Comparison of ENCODE assay signal across 16 cellular contexts in the genomic region with DNA sequence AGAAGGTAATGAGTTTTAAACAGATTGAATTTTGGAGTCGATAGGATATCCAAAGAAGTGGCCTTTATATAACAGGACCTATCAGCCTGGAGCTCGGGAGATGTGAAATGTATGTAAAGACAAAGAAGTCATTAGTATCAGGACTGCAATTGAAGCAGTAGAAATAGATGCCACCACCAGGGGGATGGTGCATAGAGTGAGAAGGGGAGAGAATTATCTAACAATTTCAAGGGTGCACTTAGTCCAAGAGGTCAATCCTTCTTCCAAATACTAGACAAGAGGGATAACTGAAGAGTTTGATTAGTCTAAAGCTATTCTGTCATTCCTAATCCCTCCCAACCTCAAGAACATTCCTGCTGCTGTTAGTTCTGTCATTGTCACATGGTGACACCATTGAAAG.
DNase-seq lines count a peak whose midpoint lies in the region; ATAC-seq and TF ChIP-seq lines count a peak whose summit lies in the region.
"Had no signal": no experiment of that assay in that cellular context is flagged by ENCODE, and none has a peak within 500 bp of the region (broad histone marks: within the 10 kb centered on the region; RNA-seq: fewer than 3 reads in every experiment).

No MANE protein-coding gene starts in this region.

- H2AFZ ChIP-seq in OCI-LY7 (ENCODE audit: low read length), result no peak overlapping the region

- peak; percentile 17; the same call in 1 of the 2 replicates for TF ChIP-seq CTCF in AG04450 (IDR thresholded peaks at IDR 0.05; ENCODE audit: low read depth, low read length)
- TF ChIP-seq CTCF in GM12874 (IDR thresholded peaks at IDR 0.05; ENCODE audit: insufficient read depth, low read depth, low read length), result peak; percentile 23; the same call in 1 of the 2 replicates
- TF ChIP-seq CTCF in OCI-LY7 (conservative IDR thresholded peaks at IDR 0.05; ENCODE audit: low read length), result no peak; the same call in 1 of the 2 replicates
- TF ChIP-seq CTCF in foreskin keratinocyte (conservative IDR thresholded peaks at IDR 0.05), result peak; percentile 33
- no peak for TF ChIP-seq CTCF in vagina (IDR thresholded peaks at IDR 0.05)
- TF ChIP-seq CTCF in CD4-positive, alpha-beta T cell (IDR thresholded peaks at IDR 0.05), result no peak

- H3K9me3 ChIP-seq in AG04450 (ENCODE audit: control insufficient read depth, insufficient read depth, low read length) (no peaks in the 10 kb centered on the region), OCI-LY7 (ENCODE audit: low read length) (no peaks in the 10 kb centered on the region), vagina (no peaks in the 10 kb centered on the region)
- H3K9me3 ChIP-seq in CD4-positive, alpha-beta T cell (ENCODE audit: control insufficient read depth, low read length), result no peaks in the 10 kb centered on the region
- H3K9me3 ChIP-seq: BLaER1 treated with 17β-estradiol and CSF1 and Interleukin-3, amounts not matched to agents 10 nM and 100 nM; right atrium auricular region had no signal

- peak; percentile 33 for ATAC-seq in foreskin keratinocyte
- no peak for ATAC-seq in GM18870 (IDR thresholded peaks at IDR 0.05; ENCODE audit: unreplicated experiment)
- ATAC-seq in CD4-positive, alpha-beta T cell (ENCODE audit: poor library complexity), result no peak
- no peak for ATAC-seq in activated CD8-positive, alpha-beta T cell treated with anti-CD3 and anti-CD28 coated beads, Interleukin-2, amount 10 ng/mL, durations not matched to agents 7 days and 5 days
- ATAC-seq: stimulated activated naive CD8-positive, alpha-beta T cell treated with anti-CD3 and anti-CD28 coated beads, Interleukin-15, Interleukin-2, amounts not matched to agents 100 U/mL and 50 U/mL, for 24 hours had no signal

- no peak overlapping the region for H3K4me3 ChIP-seq in AG04450 (ENCODE audit: low read depth, low read length)
- no peak overlapping the region for H3K4me3 ChIP-seq in OCI-LY7 (ENCODE audit: low read depth, low read length, poor library complexity, severe bottlenecking)
- no peak overlapping the region for H3K4me3 ChIP-seq in vagina
- H3K4me3 ChIP-seq: BLaER1 treated with 17β-estradiol and CSF1 and Interleukin-3, amounts not matched to agents 10 nM and 100 nM; right atrium auricular region had no signal

- H3K36me3 ChIP-seq in OCI-LY7 (ENCODE audit: insufficient read depth, low read length) (no peaks in the 10 kb centered on the region), vagina (no peaks in the 10 kb centered on the region)
- H3K36me3 ChIP-seq: BLaER1 treated with 17β-estradiol and CSF1 and Interleukin-3, amounts not matched to agents 10 nM and 100 nM; right atrium auricular region had no signal

- H3K4me1 ChIP-seq in OCI-LY7 (ENCODE audit: insufficient read depth, low read length, poor library complexity, severe bottlenecking) (no peaks in the 10 kb centered on the region), foreskin keratinocyte (no peaks in the 10 kb centered on the region), vagina (no peaks in the 10 kb centered on the region)
- H3K4me1 ChIP-seq: BLaER1 treated with 17β-estradiol and CSF1 and Interleukin-3, amounts not matched to agents 10 nM and 100 nM; right atrium auricular region had no signal

- no peaks in the 10 kb centered on the region for H3K79me2 ChIP-seq in OCI-LY7 (ENCODE audit: insufficient read depth, low read depth, low read length)

- peaks cover 15% of the 10 kb centered on the region for H3K27me3 Mint-ChIP-seq in CD4-positive, alpha-beta T cell
- H3K27me3 Mint-ChIP-seq in activated CD8-positive, alpha-beta T cell treated with anti-CD3 and anti-CD28 coated beads, Interleukin-2, amount 10 ng/mL, durations not matched to agents 7 days and 5 days (ENCODE audit: low read depth), result peaks cover 7% of the 10 kb centered on the region

- H3K27ac Mint-ChIP-seq in CD4-positive, alpha-beta T cell, result no peak overlapping the region
- H3K27ac Mint-ChIP-seq in activated CD8-positive, alpha-beta T cell treated with anti-CD3 and anti-CD28 coated beads, Interleukin-2, amount 10 ng/mL, durations not matched to agents 7 days and 5 days, result no peak overlapping the region
- H3K27ac Mint-ChIP-seq: activated CD4-positive, alpha-beta T cell treated with anti-CD3 and anti-CD28 coated beads, Interleukin-2, amount 10 ng/mL, durations not matched to agents 24 days and 14 days had no signal

- H3K4me1 Mint-ChIP-seq in CD4-positive, alpha-beta T cell (ENCODE audit: low read depth), result no peaks in the 10 kb centered on the region
- H3K4me1 Mint-ChIP-seq in activated CD8-positive, alpha-beta T cell treated with anti-CD3 and anti-CD28 coated beads, Interleukin-2, amount 10 ng/mL, durations not matched to agents 7 days and 5 days (ENCODE audit: low read depth), result no peaks in the 10 kb centered on the region
- H3K4me1 Mint-ChIP-seq: activated CD4-positive, alpha-beta T cell treated with anti-CD3 and anti-CD28 coated beads, Interleukin-2, amount 10 ng/mL, durations not matched to agents 24 days and 14 days had no signal

- intact Hi-C loops in OCI-LY7 (cut with micrococcal nuclease; ENCODE audit: unreplicated experiment) (no loop called here), vagina (cut with DNase I) (no loop called here)
- intact Hi-C loops in CD4-positive, alpha-beta T cell (cut with DNase I, micrococcal nuclease), result no loop called here

- POLR2A ChIA-PET in AG04450 (lab: Yijun Ruan, JAX), result no interaction called here
- POLR2A ChIA-PET in OCI-LY7 (lab: Charles Lee), result interaction anchor here (0.6 to 0.9 kb wide), 3 partner anchors 46 to 982 kb away, joined by 3 to 5 read pairs (median 3); no protein-coding TSS in a partner anchor
- POLR2A ChIA-PET in CD4-positive, alpha-beta T cell (lab: Charles Lee), result no interaction called here
- POLR2A ChIA-PET in activated CD8-positive, alpha-beta T cell treated with anti-CD3 and anti-CD28 coated beads, Interleukin-2, amount 10 ng/mL, durations not matched to agents 7 days and 5 days (lab: Charles Lee), result no interaction called here

- no peaks in the 10 kb centered on the region for H3K9me2 ChIP-seq in OCI-LY7 (ENCODE audit: insufficient read depth, low read length)

- CTCF ChIA-PET in AG04450 (lab: Charles Lee) (no interaction called here), OCI-LY7 (lab: Charles Lee; ENCODE audit: unreplicated experiment) (no interaction called here)
- CTCF ChIA-PET in CD4-positive, alpha-beta T cell (lab: Charles Lee), result no interaction called here
- CTCF ChIA-PET in activated CD8-positive, alpha-beta T cell treated with anti-CD3 and anti-CD28 coated beads, Interleukin-2, amount 10 ng/mL, durations not matched to agents 7 days and 5 days (lab: Charles Lee), result no interaction called here

- no peak overlapping the region for H3K27ac ChIP-seq in AG04450 (ENCODE audit: low read depth, low read length)
- no peak overlapping the region for H3K27ac ChIP-seq in OCI-LY7 (ENCODE audit: low read depth, low read length, poor library complexity, severe bottlenecking)
- no peak overlapping the region for H3K27ac ChIP-seq in foreskin keratinocyte
- no peak overlapping the region for H3K27ac ChIP-seq in vagina
- no peak overlapping the region for H3K27ac ChIP-seq in CD4-positive, alpha-beta T cell (ENCODE audit: low read depth, low read length)
- H3K27ac ChIP-seq: BLaER1 treated with 17β-estradiol and CSF1 and Interleukin-3, amounts not matched to agents 10 nM and 100 nM; right atrium auricular region had no signal

- H4K20me1 ChIP-seq in OCI-LY7 (ENCODE audit: insufficient read depth, low read length), result no peaks in the 10 kb centered on the region
- H4K20me1 ChIP-seq: BLaER1 treated with 17β-estradiol and CSF1 and Interleukin-3, amounts not matched to agents 10 nM and 100 nM had no signal

- H3K27me3 ChIP-seq in AG04450 (ENCODE audit: control insufficient read depth, insufficient read depth, low read length) (no peaks in the 10 kb centered on the region), foreskin keratinocyte (no peaks in the 10 kb centered on the region), vagina (no peaks in the 10 kb centered on the region)
- no peaks in the 10 kb centered on the region for H3K27me3 ChIP-seq in CD4-positive, alpha-beta T cell (ENCODE audit: control insufficient read depth, insufficient read depth, low read length)
- H3K27me3 ChIP-seq: BLaER1 treated with 17β-estradiol and CSF1 and Interleukin-3, amounts not matched to agents 10 nM and 100 nM; right atrium auricular region had no signal

- H3K36me3 Mint-ChIP-seq in CD4-positive, alpha-beta T cell (ENCODE audit: low read depth), result no peaks in the 10 kb centered on the region
- no peaks in the 10 kb centered on the region for H3K36me3 Mint-ChIP-seq in activated CD8-positive, alpha-beta T cell treated with anti-CD3 and anti-CD28 coated beads, Interleukin-2, amount 10 ng/mL, durations not matched to agents 7 days and 5 days (ENCODE audit: low read depth)

- TF ChIP-seq POLR2A in vagina (IDR thresholded peaks at IDR 0.05), result no peak

- no TSS peak for BruUV-seq in OCI-LY7 (replicated peaks; lab: Mats Ljungman, UMichigan)

- DNase-seq in AG04450 (ENCODE audit: low read depth, low spot score) (no peak), OCI-LY7 (ENCODE audit: low spot score) (peak; percentile 5), foreskin keratinocyte (no peak), vagina (ENCODE audit: extremely low spot score in 2 of 2) (no peak)
- no peak for DNase-seq in CD4-positive, alpha-beta T cell
- no peak for DNase-seq in activated CD8-positive, alpha-beta T cell treated with anti-CD3 and anti-CD28 coated beads, Interleukin-2, amount 10 ng/mL, durations not matched to agents 7 days and 5 days
- DNase-seq: activated CD4-positive, alpha-beta T cell treated with anti-CD3 and anti-CD28 coated beads, Interleukin-2, amount 10 ng/mL, durations not matched to agents 24 days and 14 days; amniotic stem cell; kidney; NCI-H2107; stimulated activated naive CD8-positive, alpha-beta T cell treated with anti-CD3 and anti-CD28 coated beads, Interleukin-15, Interleukin-2, amounts not matched to agents 100 U/mL and 50 U/mL, for 24 hours; T-helper 1 cell had no signal

- H3K9me3 Mint-ChIP-seq in CD4-positive, alpha-beta T cell, result no peaks in the 10 kb centered on the region
- no peaks in the 10 kb centered on the region for H3K9me3 Mint-ChIP-seq in activated CD8-positive, alpha-beta T cell treated with anti-CD3 and anti-CD28 coated beads, Interleukin-2, amount 10 ng/mL, durations not matched to agents 7 days and 5 days (ENCODE audit: insufficient read depth)
- H3K9me3 Mint-ChIP-seq: activated CD4-positive, alpha-beta T cell treated with anti-CD3 and anti-CD28 coated beads, Interleukin-2, amount 10 ng/mL, durations not matched to agents 24 days and 14 days had no signal

- H3K4me2 ChIP-seq in OCI-LY7 (ENCODE audit: low read length), result no peak overlapping the region
- H3K4me2 ChIP-seq: BLaER1 treated with 17β-estradiol and CSF1 and Interleukin-3, amounts not matched to agents 10 nM and 100 nM had no signal

- no peak overlapping the region for H3K4me3 Mint-ChIP-seq in CD4-positive, alpha-beta T cell
- H3K4me3 Mint-ChIP-seq in activated CD8-positive, alpha-beta T cell treated with anti-CD3 and anti-CD28 coated beads, Interleukin-2, amount 10 ng/mL, durations not matched to agents 7 days and 5 days, result no peak overlapping the region
- H3K4me3 Mint-ChIP-seq: activated CD4-positive, alpha-beta T cell treated with anti-CD3 and anti-CD28 coated beads, Interleukin-2, amount 10 ng/mL, durations not matched to agents 24 days and 14 days had no signal

Comparison
In these comparisons a context has a peak if more than half of its experiments do, and no peak if none do; other contexts are left out.
1. CTCF ChIP-seq: peak in AG04450 (single experiment), GM12874 (single experiment) and foreskin keratinocyte (single experiment); none in OCI-LY7 (single experiment), vagina (0 of 3) and CD4-positive, alpha-beta T cell (single experiment).